In genomic region chr18:35040988-35041751, GRCh38 we compare ENCODE assay signal across 1 cellular context.
TF ChIP-seq lines count a peak whose summit lies in the region.

Gene MAPRE2, plus strand, starts transcription at chr18:35041413. Its CDS starts 127 bp downstream, at chr18:35041540.

TF ChIP-seq in K562, 482 proteins besides CTCF, POLR2A, EP300 and RAD21 (continued from another document and continues in another):
- 0 out of 2 replicates have a peak, but pooled peaks have one; percentile 20 for TF ChIP-seq ARID4B (CRISPR knock-in tag; IDR thresholded peaks at IDR 0.05)
- TF ChIP-seq CBX3 (IDR thresholded peaks at IDR 0.05; ENCODE audit: borderline replicate concordance in 1 of 2, low read length in 2 of 2): 0 out of 3 replicates have a peak, but pooled peaks of 1 of the 2 experiments have one; percentile 18
- 0 out of 2 replicates have a peak, but pooled peaks have one; percentile 44 for TF ChIP-seq ZBTB40 (IDR thresholded peaks at IDR 0.05)
- TF ChIP-seq ZBTB40 (CRISPR knock-in tag; IDR thresholded peaks at IDR 0.05): no peak
- TF ChIP-seq ETS1 (conservative IDR thresholded peaks at IDR 0.05; ENCODE audit: control insufficient read depth, low read depth, low read length): 0 out of 2 replicates have a peak, but pooled peaks have one; percentile 34
- 0 out of 2 replicates have a peak, but pooled peaks have one; percentile 41 for TF ChIP-seq CBFB (CRISPR knock-in tag; IDR thresholded peaks at IDR 0.05)
- no peak for TF ChIP-seq SIX5 (IDR thresholded peaks at IDR 0.05; ENCODE audit: borderline replicate concordance in 1 of 2, insufficient read depth in 1 of 2, low read depth in 1 of 2, low read length in 2 of 2)
- TF ChIP-seq MGA (IDR thresholded peaks at IDR 0.05): peak; percentile 90
- TF ChIP-seq CSDE1 (IDR thresholded peaks at IDR 0.05): peak in 1 of 2 experiments; percentile 100; a peak in 2 of 4 replicates
- TF ChIP-seq E2F4 (CRISPR knock-in tag; IDR thresholded peaks at IDR 0.05; ENCODE audit: low read depth): peak; percentile 82; the same call in 1 of the 2 replicates
- TF ChIP-seq ILK (tag; IDR thresholded peaks at IDR 0.05; ENCODE audit: borderline replicate concordance, low read depth): no peak
- TF ChIP-seq YY1 (IDR thresholded peaks at IDR 0.05; ENCODE audit: borderline replicate concordance in 1 of 3, control insufficient read depth in 1 of 3, extremely low read depth in 1 of 3, insufficient read depth in 3 of 3, insufficient read length in 1 of 3, insufficient replicate concordance in 2 of 3, low read depth in 1 of 3, low read length in 2 of 3): peak in 1 of 3 experiments; percentile 31
- TF ChIP-seq ID3 (CRISPR knock-in tag; IDR thresholded peaks at IDR 0.05): no peak
- TF ChIP-seq ID3 (tag; IDR thresholded peaks at IDR 0.05): 0 out of 2 replicates have a peak, but pooled peaks have one; percentile 32
- TF ChIP-seq GTF2F1 (IDR thresholded peaks at IDR 0.05; ENCODE audit: low read depth, low read length): 0 out of 2 replicates have a peak, but pooled peaks have one; percentile 48
- peak; percentile 67; the same call in 1 of the 2 replicates for TF ChIP-seq MTA1 (IDR thresholded peaks at IDR 0.05; ENCODE audit: borderline replicate concordance)
- TF ChIP-seq PCBP1 (IDR thresholded peaks at IDR 0.05; ENCODE audit: low read depth, low read length, poor library complexity, severe bottlenecking): no peak
